8 cellular contexts compared by ENCODE assay signal in genomic region chr11:95849087-95849825, GRCh38. TPM values are rescaled to one million over a fixed set of nuclear protein-coding genes. Genes with fewer than 3 reads are reported as not detected.
DNase-seq lines count a peak whose midpoint lies in the region; ATAC-seq, FAIRE-seq and TF ChIP-seq lines count a peak whose summit lies in the region.

No MANE protein-coding gene starts in this region.

- peaks cover 0 to 5% (median 2%) of the 10 kb centered on the region in 3 experiments for H3K36me3 ChIP-seq in naive thymus-derived CD4-positive, alpha-beta T cell (ENCODE audit: control insufficient read depth in 2 of 3, insufficient read depth in 3 of 3, low read length in 3 of 3)

- H3K4me3 Mint-ChIP-seq in Calu3 (ENCODE audit: low read depth, unreplicated experiment): no peak overlapping the region
- no peak overlapping the region for H3K4me3 Mint-ChIP-seq in naive thymus-derived CD4-positive, alpha-beta T cell

- FAIRE-seq in TTC549 (lab: Jason Lieb, UNC): peak; percentile 66

- H3K27ac ChIP-seq in naive thymus-derived CD4-positive, alpha-beta T cell (ENCODE audit: low read depth, low read length): no peak overlapping the region

- H3K27me3 ChIP-seq in naive thymus-derived CD4-positive, alpha-beta T cell (ENCODE audit: control insufficient read depth in 2 of 2, insufficient read depth in 2 of 2, low read length in 2 of 2): no peaks in the 10 kb centered on the region

- intact Hi-C loops in Calu3 (cut with micrococcal nuclease; ENCODE audit: unreplicated experiment): loop anchor here (2.0 to 10.0 kb wide), 3 partner anchors 116 to 578 kb away; no protein-coding TSS in a partner anchor
- intact Hi-C loops in naive thymus-derived CD4-positive, alpha-beta T cell (cut with micrococcal nuclease): loop anchor here (1.0 to 5.0 kb wide), 4 partner anchors 163 to 577 kb away; partner anchors contain the start of gene MAML2 (in 1 of the 2)

- ATAC-seq in GM19328 (IDR thresholded peaks at IDR 0.05; ENCODE audit: unreplicated experiment): peak; percentile 56
- peak; percentile 82 for ATAC-seq in esophagus mucosa
- ATAC-seq in naive thymus-derived CD4-positive, alpha-beta T cell: peak; percentile 64

- no peaks in the 10 kb centered on the region for H3K9me3 Mint-ChIP-seq in Calu3 (ENCODE audit: low read depth, unreplicated experiment)
- no peaks in the 10 kb centered on the region for H3K9me3 Mint-ChIP-seq in naive thymus-derived CD4-positive, alpha-beta T cell

- no peak overlapping the region for H3K27ac Mint-ChIP-seq in Calu3 (ENCODE audit: unreplicated experiment)
- peak overlapping the region in 2 of 9 donors; percentile 11 to 49 for H3K27ac Mint-ChIP-seq in naive thymus-derived CD4-positive, alpha-beta T cell

- H3K27me3 Mint-ChIP-seq in Calu3 (ENCODE audit: unreplicated experiment): no peaks in the 10 kb centered on the region
- no peaks in the 10 kb centered on the region for H3K27me3 Mint-ChIP-seq in naive thymus-derived CD4-positive, alpha-beta T cell

- POLR2A ChIA-PET in naive thymus-derived CD4-positive, alpha-beta T cell (lab: Charles Lee): interaction anchor here (0.7 to 1.4 kb wide), 2 partner anchors 14 to 494 kb away, joined by 3 to 4 read pairs; partner anchors contain the start of gene MAML2

- H3K9me3 ChIP-seq in naive thymus-derived CD4-positive, alpha-beta T cell (ENCODE audit: control insufficient read depth in 2 of 3, low read length in 3 of 3): no peaks in the 10 kb centered on the region

- no TSS peak for BruUV-seq in Calu3 (replicated peaks; lab: Mats Ljungman, UMichigan)

- no peaks in the 10 kb centered on the region for H3K36me3 Mint-ChIP-seq in Calu3 (ENCODE audit: insufficient read depth, unreplicated experiment)
- H3K36me3 Mint-ChIP-seq in naive thymus-derived CD4-positive, alpha-beta T cell: peaks cover 0 to 5% (median 0%) of the 10 kb centered on the region in 5 donors

- DNase-seq in Calu3 (peak; percentile 38), M059J (ENCODE audit: low read depth) (peak; percentile 88), NCI-H510A treated with DMSO at 0.1 percent for 48 hours (lab: John Stamatoyannopoulos, UW) (no peak)
- peak in 6 of 9 donors; percentile 2 to 39 (median 19) for DNase-seq in naive thymus-derived CD4-positive, alpha-beta T cell
- DNase-seq in activated CD4-positive, CD25-positive, alpha-beta regulatory T cell treated with anti-CD3 and anti-CD28 coated beads, Interleukin-2, amount 50 U/mL, for 72 hours: no peak

- no peaks in the 10 kb centered on the region for H3K4me1 Mint-ChIP-seq in Calu3 (ENCODE audit: low read depth, unreplicated experiment)
- H3K4me1 Mint-ChIP-seq in naive thymus-derived CD4-positive, alpha-beta T cell: no peaks in the 10 kb centered on the region

- CTCF ChIA-PET in Calu3 (lab: Charles Lee): interaction anchor here (0.6 to 1.7 kb wide), 12 partner anchors 13 to 545 kb away, joined by 3 to 28 read pairs (median 4); partner anchors contain the start of genes CCDC82, JRKL and MAML2
- CTCF ChIA-PET in naive thymus-derived CD4-positive, alpha-beta T cell (lab: Charles Lee): interaction anchor here (0.5 to 3.2 kb wide), 13 partner anchors 13 to 580 kb away, joined by 3 to 20 read pairs (median 5); partner anchors contain the start of genes CCDC82, JRKL and MAML2

- H3K4me3 ChIP-seq in naive thymus-derived CD4-positive, alpha-beta T cell (ENCODE audit: low read length): no peak overlapping the region

- H3K4me1 ChIP-seq in naive thymus-derived CD4-positive, alpha-beta T cell (ENCODE audit: control insufficient read depth in 2 of 2, insufficient read depth in 2 of 2, low read length in 2 of 2): no peaks in the 10 kb centered on the region

- TF ChIP-seq CTCF in Calu3 (IDR thresholded peaks at IDR 0.05; ENCODE audit: unreplicated experiment): no peak

RNA-seq across cellular contexts. Expression of gene CEP57, which starts 59.0 kb away (rescaled TPM):
- 58.7 and 59.4 TPM in 2 replicates for total RNA-seq in Calu3 (2022)
- total RNA-seq in M059J (2014; rRNA removed; shearing (Covaris generic)): 48.0 and 60.5 TPM in 2 replicates
- total RNA-seq in esophagus mucosa: 26.9 TPM
- 10 to 100 TPM; 47.8 to 72.3 (median 68.9) TPM for total RNA-seq in naive thymus-derived CD4-positive, alpha-beta T cell
- polyA plus RNA-seq in naive thymus-derived CD4-positive, alpha-beta T cell: 10 to 100 TPM; 45.8 to 56.6 TPM

RNA-seq across cellular contexts. Expression of gene FAM76B, which starts 59.7 kb away (rescaled TPM):
- total RNA-seq in Calu3 (2022): 20.4 and 28.2 TPM in 2 replicates
- total RNA-seq in M059J (2014; rRNA removed; shearing (Covaris generic)): 8.7 and 16.2 TPM in 2 replicates
- total RNA-seq in esophagus mucosa: 13.6 TPM
- total RNA-seq in naive thymus-derived CD4-positive, alpha-beta T cell: 10 to 100 TPM; 42.0 to 82.1 (median 56.3) TPM
- polyA plus RNA-seq in naive thymus-derived CD4-positive, alpha-beta T cell: 10 to 100 TPM; 10.6 to 12.7 TPM

Comparison
In these comparisons a context has a peak if more than half of its experiments do, and no peak if none do; other contexts are left out.
1. DNase-seq: peak in Calu3 (single experiment), M059J (single experiment) and naive thymus-derived CD4-positive, alpha-beta T cell (6 of 9); none in NCI-H510A treated with DMSO at 0.1 percent for 48 hours (single experiment) and activated CD4-positive, CD25-positive, alpha-beta regulatory T cell treated with anti-CD3 and anti-CD28 coated beads, Interleukin-2, amount 50 U/mL, for 72 hours (single experiment).
2. Peak in every context shown above with its lines, with median percentiles within 50 percentile points of each other: ATAC-seq.